ENCODE assay signal across 13 cellular contexts in the genomic region with DNA sequence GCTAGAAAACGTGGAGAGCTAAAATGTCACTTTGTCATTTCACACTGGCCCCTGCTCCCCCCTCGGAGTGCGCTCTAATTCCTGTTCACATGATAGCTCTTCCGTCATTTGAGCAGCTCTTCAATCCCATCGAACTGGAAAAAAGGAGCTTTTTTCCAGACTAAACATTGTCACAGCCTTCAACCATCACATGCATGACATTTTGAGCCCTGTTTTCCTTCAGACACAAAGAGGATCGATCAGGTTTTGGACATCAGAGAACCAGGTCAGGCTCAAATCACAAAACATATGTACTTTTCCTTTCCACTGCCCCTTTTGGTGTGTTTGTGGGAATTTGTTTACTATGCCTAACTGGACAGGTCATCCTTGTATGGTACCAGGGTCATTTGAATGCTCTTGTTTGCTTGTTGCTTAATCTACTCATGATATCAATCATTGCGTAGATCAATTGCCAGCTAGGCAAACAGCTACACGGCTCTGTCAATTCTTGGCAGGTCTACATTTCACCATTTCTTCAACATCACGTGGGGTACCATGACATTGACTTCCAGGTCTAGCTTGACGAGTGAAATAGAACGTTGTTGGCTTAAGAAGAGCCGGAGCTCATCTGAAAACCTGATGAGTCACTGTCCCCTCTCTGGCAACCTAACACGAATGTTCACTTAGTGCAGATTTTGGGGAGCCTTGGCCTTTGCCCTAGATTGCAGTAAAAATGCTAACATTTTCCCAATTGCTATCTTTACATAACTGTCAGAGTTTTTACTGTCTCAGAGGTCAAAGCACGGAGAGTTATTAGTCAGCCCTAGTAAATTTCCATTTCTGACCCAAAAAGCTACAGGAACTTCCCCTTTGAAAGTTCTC.
DNase-seq lines count a peak whose midpoint lies in the region; FAIRE-seq and TF ChIP-seq lines count a peak whose summit lies in the region.
"Had no signal": no experiment of that assay in that cellular context is flagged by ENCODE, and none has a peak within 500 bp of the region (broad histone marks: within the 10 kb centered on the region; RNA-seq: fewer than 3 reads in every experiment).

No MANE protein-coding gene starts in this region.

- H3F3A ChIP-seq in neural cell (ENCODE audit: insufficient read depth, low read length, poor library complexity, severe bottlenecking) = no peaks in the 10 kb centered on the region

- no peak for TF ChIP-seq CTCF in Peyer's patch (IDR thresholded peaks at IDR 0.05)
- TF ChIP-seq CTCF in neural cell (IDR thresholded peaks at IDR 0.05; ENCODE audit: poor library complexity, severe bottlenecking) = no peak
- no peak for TF ChIP-seq CTCF in D721Med (IDR thresholded peaks at IDR 0.05; ENCODE audit: insufficient read depth, missing control alignments)

- no peaks in the 10 kb centered on the region for H3K79me2 ChIP-seq in neural cell (replicated peaks; ENCODE audit: insufficient read depth, low read length)

- H3K27me3 ChIP-seq in Peyer's patch (no peaks in the 10 kb centered on the region), neural cell (ENCODE audit: insufficient read depth, low read depth, low read length) (no peaks in the 10 kb centered on the region)
- H3K27me3 ChIP-seq: body of pancreas, esophagus squamous epithelium, right atrium auricular region had no signal

- no peaks in the 10 kb centered on the region for H4K20me1 ChIP-seq in neural cell (ENCODE audit: insufficient read depth)

- FAIRE-seq in GM12892 (lab: Jason Lieb, UNC) (peak; percentile 85), D721Med (lab: Jason Lieb, UNC) (no peak)

- no peak for TF ChIP-seq EP300 in neural cell (conservative IDR thresholded peaks at IDR 0.05; ENCODE audit: poor library complexity, severe bottlenecking)

- H3K4me1 ChIP-seq in Peyer's patch = peaks cover 0 to under 1% (median 0%) of the 10 kb centered on the region in 4 donors

- no peaks in the 10 kb centered on the region for H3K9me2 ChIP-seq in neural cell (ENCODE audit: insufficient read depth, low read length)

- H3K4me2 ChIP-seq in neural cell (ENCODE audit: low read length) = no peak overlapping the region

- H3K4me3 ChIP-seq in Peyer's patch (no peak overlapping the region), neural cell (ENCODE audit: low read length) (no peak overlapping the region)
- H3K4me3 ChIP-seq: body of pancreas, esophagus squamous epithelium, right atrium auricular region had no signal

- no peaks in the 10 kb centered on the region for H3K36me3 ChIP-seq in Peyer's patch
- H3K36me3 ChIP-seq in neural cell (ENCODE audit: insufficient read depth, low read length) = no peaks in the 10 kb centered on the region
- H3K36me3 ChIP-seq: esophagus squamous epithelium, right atrium auricular region had no signal

- no peak overlapping the region for H2AFZ ChIP-seq in neural cell (ENCODE audit: low read depth, low read length)

- peak overlapping the region in 3 of 4 donors; percentile 1 to 35 (median 8) for H3K27ac ChIP-seq in Peyer's patch
- H3K27ac ChIP-seq in neural cell (ENCODE audit: low read length) = no peak overlapping the region

- TF ChIP-seq POLR2A in GM12892 (IDR thresholded peaks at IDR 0.05; ENCODE audit: low read depth, low read length) (no peak), Peyer's patch (IDR thresholded peaks at IDR 0.05) (no peak)

- H3K9me3 ChIP-seq in Peyer's patch (no peaks in the 10 kb centered on the region), neural cell (ENCODE audit: low read length) (no peaks in the 10 kb centered on the region)
- H3K9me3 ChIP-seq: body of pancreas, esophagus squamous epithelium, right atrium auricular region had no signal

- TF ChIP-seq RAD21 in neural cell (conservative IDR thresholded peaks at IDR 0.05) = no peak

- DNase-seq in GM12892 (ENCODE audit: insufficient read length) (no peak), HCEC 1CT (peak; percentile 85), Peyer's patch (no peak), AG08395 (ENCODE audit: low spot score) (no peak), D721Med (ENCODE audit: insufficient read length, low spot score) (no peak), dedifferentiated amniotic fluid mesenchymal stem cell (ENCODE audit: extremely low spot score) (no peak), NCI-H128 (lab: John Stamatoyannopoulos, UW; ENCODE audit: unreplicated experiment) (no peak)
- DNase-seq: DMS79, esophagus squamous epithelium, kidney glomerular epithelial cell had no signal

- no peak overlapping the region for H3K9ac ChIP-seq in neural cell (ENCODE audit: low read length)

TF ChIP-seq in neural cell, 6 proteins besides CTCF, POLR2A, EP300 and RAD21:
- no peak for TF ChIP-seq MXI1 (conservative IDR thresholded peaks at IDR 0.05; ENCODE audit: poor library complexity, severe bottlenecking)
- TF ChIP-seq, protein P1, sequence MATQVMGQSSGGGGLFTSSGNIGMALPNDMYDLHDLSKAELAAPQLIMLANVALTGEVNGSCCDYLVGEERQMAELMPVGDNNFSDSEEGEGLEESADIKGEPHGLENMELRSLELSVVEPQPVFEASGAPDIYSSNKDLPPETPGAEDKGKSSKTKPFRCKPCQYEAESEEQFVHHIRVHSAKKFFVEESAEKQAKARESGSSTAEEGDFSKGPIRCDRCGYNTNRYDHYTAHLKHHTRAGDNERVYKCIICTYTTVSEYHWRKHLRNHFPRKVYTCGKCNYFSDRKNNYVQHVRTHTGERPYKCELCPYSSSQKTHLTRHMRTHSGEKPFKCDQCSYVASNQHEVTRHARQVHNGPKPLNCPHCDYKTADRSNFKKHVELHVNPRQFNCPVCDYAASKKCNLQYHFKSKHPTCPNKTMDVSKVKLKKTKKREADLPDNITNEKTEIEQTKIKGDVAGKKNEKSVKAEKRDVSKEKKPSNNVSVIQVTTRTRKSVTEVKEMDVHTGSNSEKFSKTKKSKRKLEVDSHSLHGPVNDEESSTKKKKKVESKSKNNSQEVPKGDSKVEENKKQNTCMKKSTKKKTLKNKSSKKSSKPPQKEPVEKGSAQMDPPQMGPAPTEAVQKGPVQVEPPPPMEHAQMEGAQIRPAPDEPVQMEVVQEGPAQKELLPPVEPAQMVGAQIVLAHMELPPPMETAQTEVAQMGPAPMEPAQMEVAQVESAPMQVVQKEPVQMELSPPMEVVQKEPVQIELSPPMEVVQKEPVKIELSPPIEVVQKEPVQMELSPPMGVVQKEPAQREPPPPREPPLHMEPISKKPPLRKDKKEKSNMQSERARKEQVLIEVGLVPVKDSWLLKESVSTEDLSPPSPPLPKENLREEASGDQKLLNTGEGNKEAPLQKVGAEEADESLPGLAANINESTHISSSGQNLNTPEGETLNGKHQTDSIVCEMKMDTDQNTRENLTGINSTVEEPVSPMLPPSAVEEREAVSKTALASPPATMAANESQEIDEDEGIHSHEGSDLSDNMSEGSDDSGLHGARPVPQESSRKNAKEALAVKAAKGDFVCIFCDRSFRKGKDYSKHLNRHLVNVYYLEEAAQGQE (IDR thresholded peaks at IDR 0.05; ENCODE audit: borderline replicate concordance) = peak; percentile 25
